Comparison of ENCODE assay signal across 9 cellular contexts in genomic region chr1:1472046-1472876, GRCh38. TPM values are rescaled to one million over a fixed set of nuclear protein-coding genes. Genes with fewer than 3 reads are reported as not detected.
DNase-seq lines count a peak whose midpoint lies in the region; ATAC-seq and TF ChIP-seq lines count a peak whose summit lies in the region.
"Not testable (repeated sequence)": the region's sequence is repeated elsewhere in the genome, so short reads cannot be mapped to it uniquely, and the experiment has no call there.
"Had no signal": no experiment of that assay in that cellular context is flagged by ENCODE, and none has a peak within 500 bp of the region (broad histone marks: within the 10 kb centered on the region; RNA-seq: fewer than 3 reads in every experiment).

No MANE protein-coding gene starts in this region.

- H4K20me1 ChIP-seq in HCT116 (ENCODE audit: insufficient read depth), result not testable (repeated sequence)

- peak overlapping the region; percentile 76 for H3K4me3 Mint-ChIP-seq in activated B cell treated with CpG ODN at 0.5 μM for 24 hours
- peak overlapping the region; percentile 67 to 84 (median 75) for H3K4me3 Mint-ChIP-seq in naive thymus-derived CD8-positive, alpha-beta T cell

- DNase-seq in EH (ENCODE audit: low read depth) (peak; percentile 7), activated B cell treated with CpG ODN at 0.5 μM for 24 hours (peak; percentile 25)
- not testable (repeated sequence) for DNase-seq in HCT116 (ENCODE audit: low read depth, low spot score); Jurkat, Clone E6-1 (ENCODE audit: low read depth, low spot score); brain microvascular endothelial cell; cardiac muscle cell (ENCODE audit: low read depth in 1 of 2, low spot score in 1 of 2)
- DNase-seq in naive thymus-derived CD8-positive, alpha-beta T cell, result peak in 6 of 10 donors; percentile 6 to 39 (median 30)

- CTCF ChIA-PET in HCT116 (lab: Charles Lee); activated B cell treated with CpG ODN at 0.5 μM for 24 hours (lab: Charles Lee): not testable (repeated sequence)

- H3K9ac ChIP-seq in HCT116 (ENCODE audit: low read length) (peak overlapping the region; percentile 81), stomach smooth muscle (ENCODE audit: low read length in 2 of 2) (peak overlapping the region; percentile 13 to 42)

- in situ Hi-C loops in brain microvascular endothelial cell (cut with HindIII; ENCODE audit: low pct_ligation_motif_present, low sequenced_read_pairs), result not testable (repeated sequence)

- intact Hi-C loops in HCT116 (cut with micrococcal nuclease); activated B cell treated with CpG ODN at 0.5 μM for 24 hours (cut with micrococcal nuclease): not testable (repeated sequence)

- H3K4me1 ChIP-seq in HCT116 (ENCODE audit: control insufficient read depth in 1 of 2, insufficient read depth in 2 of 2, low read length in 2 of 2), result peaks cover 12 to 20% of the 10 kb centered on the region in 2 experiments; a peak in 3 of 4 replicates
- H3K4me1 ChIP-seq in cardiac muscle cell (ENCODE audit: low read depth), result not testable (repeated sequence)
- H3K4me1 ChIP-seq in stomach smooth muscle (ENCODE audit: control insufficient read depth, insufficient read depth, low read length), result peaks cover 23% of the 10 kb centered on the region

- POLR2A ChIA-PET in HCT116 (lab: Charles Lee); activated B cell treated with CpG ODN at 0.5 μM for 24 hours (lab: Charles Lee): not testable (repeated sequence)
- POLR2A ChIA-PET in naive thymus-derived CD8-positive, alpha-beta T cell (lab: Charles Lee), result interaction anchor here (0.7 kb wide), 1 partner anchor 86 kb away, joined by 7 read pairs; no protein-coding TSS in a partner anchor

- not testable (repeated sequence) for H3K36me3 Mint-ChIP-seq in activated B cell treated with CpG ODN at 0.5 μM for 24 hours (ENCODE audit: low read depth); naive thymus-derived CD8-positive, alpha-beta T cell

- not testable (repeated sequence) for H2AFZ ChIP-seq in HCT116 (ENCODE audit: low read depth, low read length, poor library complexity, severe bottlenecking)

- not testable (repeated sequence) for H3K9me3 Mint-ChIP-seq in activated B cell treated with CpG ODN at 0.5 μM for 24 hours; naive thymus-derived CD8-positive, alpha-beta T cell

- H3K27me3 Mint-ChIP-seq in activated B cell treated with CpG ODN at 0.5 μM for 24 hours; naive thymus-derived CD8-positive, alpha-beta T cell: not testable (repeated sequence)

- RAD21 ChIA-PET in HCT116 (lab: Charles Lee; ENCODE audit: low non-redundant PET in 1 of 2, low total read pairs in 2 of 2, uncharacterized antibody in 2 of 2, unreplicated experiment in 2 of 2), result not testable (repeated sequence)

- H3K4me3 ChIP-seq in HCT116 (replicated peaks in 1 of 2; ENCODE audit: low read depth in 1 of 2, low read length in 2 of 2), result peak overlapping the region; percentile 75 to 92
- H3K4me3 ChIP-seq in Jurkat, Clone E6-1 (ENCODE audit: low read length), result peak overlapping the region; percentile 73
- H3K4me3 ChIP-seq in brain microvascular endothelial cell (ENCODE audit: low read depth, low read length), result peak overlapping the region; percentile 67
- peak overlapping the region; percentile 85 for H3K4me3 ChIP-seq in cardiac muscle cell
- peak overlapping the region; percentile 60 to 83 for H3K4me3 ChIP-seq in stomach smooth muscle (ENCODE audit: low read length in 2 of 2)

- H3K36me3 ChIP-seq in HCT116 (ENCODE audit: control insufficient read depth in 1 of 2, insufficient read depth in 2 of 2, low read length in 2 of 2), result peaks cover 0 to 14% of the 10 kb centered on the region in 2 experiments; a peak in 2 of 4 replicates
- not testable (repeated sequence) for H3K36me3 ChIP-seq in brain microvascular endothelial cell (replicated peaks); cardiac muscle cell; stomach smooth muscle (ENCODE audit: control insufficient read depth in 2 of 2, insufficient read depth in 2 of 2, low read length in 2 of 2)

- not testable (repeated sequence) for TF ChIP-seq CTCF in HCT116 (IDR thresholded peaks at IDR 0.05 in 2 of 3, conservative IDR thresholded peaks at IDR 0.05 in 1 of 3; ENCODE audit: borderline replicate concordance in 1 of 3, insufficient read depth in 1 of 3, low read depth in 2 of 3, low read length in 2 of 3); activated B cell treated with CpG ODN at 0.5 μM for 24 hours (IDR thresholded peaks at IDR 0.05); brain microvascular endothelial cell (IDR thresholded peaks at IDR 0.05; ENCODE audit: low read depth, low read length, missing control alignments); cardiac muscle cell (IDR thresholded peaks at IDR 0.05; ENCODE audit: low read depth, low read length)

- H3K27ac ChIP-seq in HCT116 (ENCODE audit: low read depth, low read length), result peak overlapping the region; percentile 82
- peak overlapping the region; percentile 69 for H3K27ac ChIP-seq in brain microvascular endothelial cell
- H3K27ac ChIP-seq in cardiac muscle cell, result peak overlapping the region; percentile 70
- H3K27ac ChIP-seq in stomach smooth muscle (ENCODE audit: low read length), result not testable (repeated sequence)

- H3K9me3 ChIP-seq in HCT116 (ENCODE audit: control insufficient read depth in 1 of 2, insufficient read depth in 1 of 2, low read depth in 1 of 2, low read length in 2 of 2); cardiac muscle cell (ENCODE audit: low read depth); stomach smooth muscle (ENCODE audit: control insufficient read depth in 2 of 2, low read length in 2 of 2): not testable (repeated sequence)

- H3K27me3 ChIP-seq in HCT116 (ENCODE audit: insufficient read depth, low read length); brain microvascular endothelial cell (replicated peaks); cardiac muscle cell; stomach smooth muscle (ENCODE audit: control insufficient read depth in 1 of 2, insufficient read depth in 2 of 2, low read length in 2 of 2): not testable (repeated sequence)

- H3K9me2 ChIP-seq in HCT116 (ENCODE audit: insufficient read depth), result not testable (repeated sequence)

- ATAC-seq in HCT116, result peak; percentile 31
- peak; percentile 18 for ATAC-seq in activated B cell treated with CpG ODN at 0.5 μM for 24 hours (ENCODE audit: low read depth)
- ATAC-seq in naive thymus-derived CD8-positive, alpha-beta T cell, result peak; percentile 41 to 46

- peak overlapping the region; percentile 86 for H3K4me2 ChIP-seq in HCT116 (ENCODE audit: low read length)

- H3K4me1 Mint-ChIP-seq in activated B cell treated with CpG ODN at 0.5 μM for 24 hours, result peaks cover 25% of the 10 kb centered on the region
- peaks cover 10 to 34% (median 30%) of the 10 kb centered on the region in 4 donors for H3K4me1 Mint-ChIP-seq in naive thymus-derived CD8-positive, alpha-beta T cell

- peak overlapping the region; percentile 65 for H3K27ac Mint-ChIP-seq in activated B cell treated with CpG ODN at 0.5 μM for 24 hours
- H3K27ac Mint-ChIP-seq in naive thymus-derived CD8-positive, alpha-beta T cell, result peak overlapping the region; percentile 13 to 88 (median 76)

- not testable (repeated sequence) for TF ChIP-seq RAD21 in HCT116 (IDR thresholded peaks at IDR 0.05; ENCODE audit: low read depth)

- TF ChIP-seq POLR2A in HCT116 (IDR thresholded peaks at IDR 0.05; ENCODE audit: borderline replicate concordance, extremely low read depth, insufficient read depth, insufficient read length), result not testable (repeated sequence)

- peaks cover 61% of the 10 kb centered on the region for H3K79me2 ChIP-seq in HCT116 (ENCODE audit: insufficient read depth, low read length)

- TSS peak; percentile 64 for BruUV-seq in HCT116 (replicated peaks; lab: Mats Ljungman, UMichigan)

RNA-seq across cellular contexts. Expression of gene ATAD3B, which starts 0.7 kb away (rescaled TPM):
- total RNA-seq in HCT116 (2021; ENCODE audit: unreplicated experiment), result 62.9 TPM
- polyA plus RNA-seq in HCT116 (2012), result 21.8 and 27.1 TPM in 2 replicates
- 28.5 TPM for polyA plus RNA-seq in Jurkat, Clone E6-1 (2012; ENCODE audit: insufficient read depth, insufficient read length)
- 47.4 and 49.5 TPM in 2 replicates for total RNA-seq in activated B cell treated with CpG ODN at 0.5 μM for 24 hours
- 28.1 and 37.4 TPM in 2 replicates for total RNA-seq in cardiac muscle cell
- 25.8 and 30.2 TPM in 2 replicates for polyA plus RNA-seq in cardiac muscle cell
- total RNA-seq in naive thymus-derived CD8-positive, alpha-beta T cell, result 10 to 100 TPM; 47.3 to 50.9 TPM
- polyA plus RNA-seq in naive thymus-derived CD8-positive, alpha-beta T cell, result 1 to 10 TPM; 2.4 to 5.6 (median 2.6) TPM

RNA-seq across cellular contexts. Expression of gene ATAD3C, which starts 22.8 kb away (rescaled TPM):
- total RNA-seq in HCT116 (2021; ENCODE audit: unreplicated experiment) (0.61 TPM), activated B cell treated with CpG ODN at 0.5 μM for 24 hours (0.58 and 0.86 TPM in 2 replicates), cardiac muscle cell (0.21 and 0.28 TPM in 2 replicates)
- polyA plus RNA-seq in HCT116 (2012), result 0.31 and 0.53 TPM in 2 replicates
- not detected for polyA plus RNA-seq in Jurkat, Clone E6-1 (2012; ENCODE audit: insufficient read depth, insufficient read length)
- polyA plus RNA-seq in cardiac muscle cell, result 0.49 and 0.53 TPM in 2 replicates
- total RNA-seq in naive thymus-derived CD8-positive, alpha-beta T cell, result under 1 TPM; 0.49 to 0.70 TPM
- 1 to 10 TPM in 2 of 3 donors, under 1 TPM in 1; 0.04 to 3.1 (median 2.1) TPM for polyA plus RNA-seq in naive thymus-derived CD8-positive, alpha-beta T cell

RNA-seq across cellular contexts. Expression of gene VWA1, which starts 36.8 kb away (rescaled TPM):
- total RNA-seq in HCT116 (2021; ENCODE audit: unreplicated experiment), result 50.6 TPM
- polyA plus RNA-seq in HCT116 (2012), result 17.5 and 18.9 TPM in 2 replicates
- polyA plus RNA-seq in Jurkat, Clone E6-1 (2012; ENCODE audit: insufficient read depth, insufficient read length), result 1.1 TPM
- total RNA-seq in activated B cell treated with CpG ODN at 0.5 μM for 24 hours, result not detected in 2 replicates
- 31.5 and 40.4 TPM in 2 replicates for total RNA-seq in cardiac muscle cell
- 31.5 and 48.1 TPM in 2 replicates for polyA plus RNA-seq in cardiac muscle cell
- total RNA-seq in naive thymus-derived CD8-positive, alpha-beta T cell, result not detected
- not detected for polyA plus RNA-seq in naive thymus-derived CD8-positive, alpha-beta T cell

RNA-seq across cellular contexts. Expression of gene ATAD3A, which starts 39.7 kb away (rescaled TPM):
- 92.3 TPM for total RNA-seq in HCT116 (2021; ENCODE audit: unreplicated experiment)
- 59.7 and 59.8 TPM in 2 replicates for polyA plus RNA-seq in HCT116 (2012)
- polyA plus RNA-seq in Jurkat, Clone E6-1 (2012; ENCODE audit: insufficient read depth, insufficient read length), result 59.0 TPM
- 26.1 and 32.4 TPM in 2 replicates for total RNA-seq in activated B cell treated with CpG ODN at 0.5 μM for 24 hours
- total RNA-seq in cardiac muscle cell, result 61.7 and 79.7 TPM in 2 replicates
- 74.8 and 77.9 TPM in 2 replicates for polyA plus RNA-seq in cardiac muscle cell
- 10 to 100 TPM; 24.7 to 27.5 TPM for total RNA-seq in naive thymus-derived CD8-positive, alpha-beta T cell
- 10 to 100 TPM in 1 of 3 donors, 1 to 10 TPM in 2; 7.7 to 15.3 (median 8.5) TPM for polyA plus RNA-seq in naive thymus-derived CD8-positive, alpha-beta T cell

RNA-seq across cellular contexts. Expression of gene ANKRD65, which starts 51.2 kb away (rescaled TPM):
- not detected for total RNA-seq in HCT116 (2021; ENCODE audit: unreplicated experiment)
- 0.06 and 0.07 TPM in 2 replicates for polyA plus RNA-seq in HCT116 (2012)
- polyA plus RNA-seq in Jurkat, Clone E6-1 (2012; ENCODE audit: insufficient read depth, insufficient read length), result not detected
- 0.13 TPM in 1 of 2 replicates, not detected in the other for total RNA-seq in activated B cell treated with CpG ODN at 0.5 μM for 24 hours
- 0.49 and 0.60 TPM in 2 replicates for total RNA-seq in cardiac muscle cell
- 0.32 and 2.0 TPM in 2 replicates for polyA plus RNA-seq in cardiac muscle cell
- total RNA-seq in naive thymus-derived CD8-positive, alpha-beta T cell, result not detected
- not detected for polyA plus RNA-seq in naive thymus-derived CD8-positive, alpha-beta T cell
- total RNA-seq: activated CD8-positive, alpha-beta memory T cell treated with anti-CD3 and anti-CD28 coated beads for 36 hours had no signal

Comparison
In these comparisons a context has a peak if more than half of its experiments do, and no peak if none do; other contexts are left out.
1. RNA of gene VWA1, which starts 36.8 kb away (total RNA-seq): 50.6 TPM in HCT116 (single experiment) and 31.5 to 40.4 TPM in cardiac muscle cell; not detected in activated B cell treated with CpG ODN at 0.5 μM for 24 hours and not detected in naive thymus-derived CD8-positive, alpha-beta T cell; every median in the first group is over 10 times any median in the second.
2. Peak in every context shown above with its lines, with median percentiles within 50 percentile points of each other: ATAC-seq and H3K4me3 ChIP-seq.